Comparison of ENCODE assay signal across 8 cellular contexts in genomic region chrX:150982786-150983525, GRCh38. TPM values are rescaled to one million over a fixed set of nuclear protein-coding genes. Genes with fewer than 3 reads are reported as not detected.
DNase-seq lines count a peak whose midpoint lies in the region; TF ChIP-seq lines count a peak whose summit lies in the region.

Gene HMGB3, plus strand, starts transcription at chrX:150983335. Its CDS starts 2,265 bp downstream, at chrX:150985600.

- H3K27ac ChIP-seq in SK-N-MC (peak within 1 kb of the TSS; percentile 70; the same call in 1 of the 2 replicates), thymus (ENCODE audit: low read depth) (peak within 1 kb of the TSS; percentile 18)

- peak within 1 kb of the TSS; percentile 70 for H3K4me3 ChIP-seq in GM06990 (replicated peaks; ENCODE audit: low read depth, low read length)
- H3K4me3 ChIP-seq in SK-N-MC = peak within 1 kb of the TSS; percentile 77
- H3K4me3 ChIP-seq in thymus (ENCODE audit: low read length) = peak within 1 kb of the TSS; percentile 65

- no peak within 1 kb of the TSS for H3K27ac Mint-ChIP-seq in HFFc6
- peak within 1 kb of the TSS; percentile 73 for H3K27ac Mint-ChIP-seq in activated naive CD4-positive, alpha-beta T cell treated with anti-CD3 and anti-CD28 coated beads, Interleukin-2, amount 10 ng/mL, durations not matched to agents 7 days and 5 days
- H3K27ac Mint-ChIP-seq in glutamatergic neuron (ENCODE audit: unreplicated experiment) = no peak within 1 kb of the TSS
- H3K27ac Mint-ChIP-seq in osteocyte (ENCODE audit: unreplicated experiment) = no peak within 1 kb of the TSS

- no peaks in the 10 kb centered on the region for H3K9me3 Mint-ChIP-seq in HFFc6
- H3K9me3 Mint-ChIP-seq in activated naive CD4-positive, alpha-beta T cell treated with anti-CD3 and anti-CD28 coated beads, Interleukin-2, amount 10 ng/mL, durations not matched to agents 7 days and 5 days = no peaks in the 10 kb centered on the region
- peaks cover 11% of the 10 kb centered on the region for H3K9me3 Mint-ChIP-seq in glutamatergic neuron (ENCODE audit: unreplicated experiment)
- H3K9me3 Mint-ChIP-seq in osteocyte (ENCODE audit: unreplicated experiment) = peaks cover 3% of the 10 kb centered on the region

- WGBS in thymus = under 1% methylated on average over 63 of the region's 90 CpGs

- peaks cover 13% of the 10 kb centered on the region for H3K4me1 Mint-ChIP-seq in HFFc6 (ENCODE audit: low read depth)
- H3K4me1 Mint-ChIP-seq in activated naive CD4-positive, alpha-beta T cell treated with anti-CD3 and anti-CD28 coated beads, Interleukin-2, amount 10 ng/mL, durations not matched to agents 7 days and 5 days = peaks cover 21% of the 10 kb centered on the region
- H3K4me1 Mint-ChIP-seq in glutamatergic neuron (ENCODE audit: low read depth, unreplicated experiment) = peaks cover 5% of the 10 kb centered on the region
- H3K4me1 Mint-ChIP-seq in osteocyte (ENCODE audit: unreplicated experiment) = peaks cover 8% of the 10 kb centered on the region

- peak; percentile 88 for DNase-seq in GM06990 (ENCODE audit: extremely low read depth, insufficient read length)
- DNase-seq in HFFc6 = peak; percentile 89
- peak; percentile 92 for DNase-seq in NAMALWA (ENCODE audit: low spot score)
- peak; percentile 34 for DNase-seq in SK-N-MC (ENCODE audit: low read depth, low spot score)
- DNase-seq in activated naive CD4-positive, alpha-beta T cell treated with anti-CD3 and anti-CD28 coated beads, Interleukin-2, amount 10 ng/mL, durations not matched to agents 7 days and 5 days = peak; percentile 92
- peak; percentile 87 for DNase-seq in glutamatergic neuron
- peak; percentile 93 for DNase-seq in osteocyte (ENCODE audit: extremely low spot score, unreplicated experiment)

- peak within 1 kb of the TSS; percentile 84 for H3K9ac ChIP-seq in SK-N-MC (ENCODE audit: insufficient read length)

- TF ChIP-seq CTCF in GM06990 (IDR thresholded peaks at IDR 0.05; ENCODE audit: insufficient read depth, low read length, poor library complexity, severe bottlenecking) (no peak), HFFc6 (IDR thresholded peaks at IDR 0.05) (no peak), glutamatergic neuron (IDR thresholded peaks at IDR 0.05; ENCODE audit: partially characterized antibody, unreplicated experiment) (no peak), osteocyte (IDR thresholded peaks at IDR 0.05) (no peak)

- peak within 1 kb of the TSS; percentile 70 for H3K4me3 Mint-ChIP-seq in HFFc6
- H3K4me3 Mint-ChIP-seq in activated naive CD4-positive, alpha-beta T cell treated with anti-CD3 and anti-CD28 coated beads, Interleukin-2, amount 10 ng/mL, durations not matched to agents 7 days and 5 days = peak within 1 kb of the TSS; percentile 68
- H3K4me3 Mint-ChIP-seq in glutamatergic neuron (ENCODE audit: unreplicated experiment) = peak within 1 kb of the TSS; percentile 76
- H3K4me3 Mint-ChIP-seq in osteocyte (ENCODE audit: unreplicated experiment) = peak within 1 kb of the TSS; percentile 58

- CTCF ChIA-PET in activated naive CD4-positive, alpha-beta T cell treated with anti-CD3 and anti-CD28 coated beads, Interleukin-2, amount 10 ng/mL, durations not matched to agents 7 days and 5 days (lab: Charles Lee) = interaction anchor here (1.4 kb wide), 1 partner anchor 83 kb away, joined by 4 read pairs; no protein-coding TSS in a partner anchor

- H3K27me3 ChIP-seq in GM06990 (replicated peaks; ENCODE audit: control insufficient read depth, insufficient read depth, low read length) (no peaks in the 10 kb centered on the region), thymus (ENCODE audit: control insufficient read depth, insufficient read depth) (no peaks in the 10 kb centered on the region)

- peaks cover 7% of the 10 kb centered on the region for H3K4me1 ChIP-seq in thymus (ENCODE audit: control insufficient read depth, insufficient read depth, low read length)

- H3K36me3 Mint-ChIP-seq in HFFc6 (ENCODE audit: low read depth) (no peaks in the 10 kb centered on the region; the same call in 1 of the 2 replicates), glutamatergic neuron (ENCODE audit: unreplicated experiment) (peaks cover 5% of the 10 kb centered on the region), osteocyte (ENCODE audit: unreplicated experiment) (peaks cover 6% of the 10 kb centered on the region)
- H3K36me3 Mint-ChIP-seq in activated naive CD4-positive, alpha-beta T cell treated with anti-CD3 and anti-CD28 coated beads, Interleukin-2, amount 10 ng/mL, durations not matched to agents 7 days and 5 days = peaks cover 19% of the 10 kb centered on the region

- H3K27me3 Mint-ChIP-seq in HFFc6 (ENCODE audit: insufficient read depth) = no peaks in the 10 kb centered on the region
- peaks cover 8% of the 10 kb centered on the region for H3K27me3 Mint-ChIP-seq in activated naive CD4-positive, alpha-beta T cell treated with anti-CD3 and anti-CD28 coated beads, Interleukin-2, amount 10 ng/mL, durations not matched to agents 7 days and 5 days
- peaks cover 7% of the 10 kb centered on the region for H3K27me3 Mint-ChIP-seq in glutamatergic neuron (ENCODE audit: unreplicated experiment)
- no peaks in the 10 kb centered on the region for H3K27me3 Mint-ChIP-seq in osteocyte (ENCODE audit: unreplicated experiment)

- H3K36me3 ChIP-seq in GM06990 (ENCODE audit: control insufficient read depth, insufficient read depth, low read length) (no peaks in the 10 kb centered on the region), SK-N-MC (ENCODE audit: insufficient read depth, low read length) (peaks cover 26% of the 10 kb centered on the region), thymus (ENCODE audit: control insufficient read depth, insufficient read depth) (no peaks in the 10 kb centered on the region)

- no peaks in the 10 kb centered on the region for H3K9me3 ChIP-seq in SK-N-MC (ENCODE audit: low read depth, low read length)
- H3K9me3 ChIP-seq in thymus (ENCODE audit: control insufficient read depth) = no peaks in the 10 kb centered on the region

RNA-seq across cellular contexts. Expression of gene HMGB3, which starts in this region (rescaled TPM):
- total RNA-seq in HFFc6 (2021; fragmentation: NEBNext Ultra II Directional; extraction: Animal tissue kit (Norgen Biotek cat#: 25700)) = 10 to 100 TPM; 23.2 to 66.0 (median 54.3) TPM
- total RNA-seq in glutamatergic neuron (ENCODE audit: unreplicated experiment) (131 TPM), osteocyte (26.8 and 31.6 TPM in 2 replicates)
- polyA plus RNA-seq in thymus = 20.1 TPM

Comparison
In these comparisons a context has a peak if more than half of its experiments do, and no peak if none do; other contexts are left out.
1. Peak in every context shown above with its lines: DNase-seq, H3K4me3 ChIP-seq and H3K27ac ChIP-seq.
2. DNase-seq: peak in every context shown above with its lines; median percentile 93 in osteocyte; 92 in NAMALWA; 92 in activated naive CD4-positive, alpha-beta T cell treated with anti-CD3 and anti-CD28 coated beads, Interleukin-2, amount 10 ng/mL, durations not matched to agents 7 days and 5 days; 89 in HFFc6; 88 in GM06990; 87 in glutamatergic neuron; 34 in SK-N-MC.